ENCODE assay signal across 1 cellular context in genomic region chr14:25095784-25096390, GRCh38.
TF ChIP-seq lines count a peak whose summit lies in the region.

No MANE protein-coding gene starts in this region.

TF ChIP-seq in H1, 55 proteins besides CTCF, POLR2A, EP300 and RAD21:
- TF ChIP-seq EGR1 (IDR thresholded peaks at IDR 0.05; ENCODE audit: borderline replicate concordance, low read depth, low read length) (no peak), KDM1A (IDR thresholded peaks at IDR 0.05; ENCODE audit: borderline replicate concordance, low read length) (no peak), FOSL1 (IDR thresholded peaks at IDR 0.05; ENCODE audit: insufficient read depth, low read depth, low read length) (no peak), SIN3A (conservative IDR thresholded peaks at IDR 0.05 in 1 of 2, IDR thresholded peaks at IDR 0.05 in 1 of 2; ENCODE audit: low read depth in 1 of 2, low read length in 2 of 2) (no peak), YY1 (IDR thresholded peaks at IDR 0.05; ENCODE audit: low read depth, low read length) (no peak), POLR2AphosphoS5 (IDR thresholded peaks at IDR 0.05; ENCODE audit: low read depth, low read length) (no peak), PHF8 (conservative IDR thresholded peaks at IDR 0.05; ENCODE audit: low read depth, low read length) (no peak), MAX (IDR thresholded peaks at IDR 0.05) (no peak), ZNF274 (IDR thresholded peaks at IDR 0.05; ENCODE audit: borderline replicate concordance, extremely low read depth, low read length) (no peak), ATF2 (IDR thresholded peaks at IDR 0.05; ENCODE audit: low read length) (no peak), USF2 (IDR thresholded peaks at IDR 0.05; ENCODE audit: low read length) (no peak), TBP (IDR thresholded peaks at IDR 0.05; ENCODE audit: low read depth, low read length) (no peak), CBX5 (IDR thresholded peaks at IDR 0.05; ENCODE audit: low read depth, low read length) (no peak), CREB1 (IDR thresholded peaks at IDR 0.05) (no peak), BACH1 (IDR thresholded peaks at IDR 0.05; ENCODE audit: low read length) (no peak), CHD7 (IDR thresholded peaks at IDR 0.05; ENCODE audit: insufficient replicate concordance, low read length) (no peak)
